In the genomic region with DNA sequence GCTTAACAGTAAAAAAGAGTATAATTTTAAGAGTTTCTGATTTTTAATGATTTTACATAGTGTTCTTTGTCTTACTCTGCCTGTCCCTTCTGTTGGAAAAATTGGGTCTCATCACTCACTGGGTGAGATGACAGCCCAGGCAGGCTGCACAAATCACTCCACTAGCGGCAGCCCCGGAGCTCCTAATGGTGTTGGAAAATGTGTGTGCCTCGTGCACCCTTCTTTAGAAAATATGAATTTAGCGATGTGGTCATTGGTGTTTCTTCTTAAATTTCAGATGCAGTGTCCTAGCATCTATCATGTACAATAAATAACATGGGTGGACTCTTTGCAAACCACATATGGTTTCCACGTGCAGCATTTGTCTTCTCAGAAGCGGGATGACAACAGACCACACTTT, we compare ENCODE assay signal across 29 cellular contexts.
"Had no signal": no experiment of that assay in that cellular context is flagged by ENCODE, and none has a peak within 500 bp of the region (broad histone marks: within the 10 kb centered on the region; RNA-seq: fewer than 3 reads in every experiment).

No MANE protein-coding gene starts in this region.

- H3K27ac Mint-ChIP-seq: naive B cell; natural killer cell treated with Interleukin-12 subunit alpha and Interleukin-12 subunit beta and Interleukin-15 and Interleukin-18, amount 100 ng/mL, for 72 hours; nephron progenitor cell; neural progenitor cell; stimulated activated effector memory CD8-positive, alpha-beta T cell treated with anti-CD3 and anti-CD28 coated beads, Interleukin-12 subunit alpha, Interleukin-12 subunit beta, amount 100 ng/mL, for 72 hours; stimulated activated naive B cell treated with anti-CD40 and anti-IgM and Interleukin-4, amounts not matched to agents 10 μg/mL and 1 μg/mL and 100 μg/mL, for 72 hours; stimulated activated naive CD8-positive, alpha-beta T cell treated with anti-CD3 and anti-CD28 coated beads, Interleukin-15, Interleukin-2, amounts not matched to agents 100 ng/mL and 50 ng/mL, for 24 hours; type B pancreatic cell had no signal

- FAIRE-seq: small intestine had no signal

- DNase-seq: naive B cell; naive thymus-derived CD8-positive, alpha-beta T cell; nephron progenitor cell; occipital lobe; ovary; retina; right lobe of liver; sigmoid colon; small intestine; stimulated activated CD4-positive, alpha-beta T cell treated with anti-CD3 and anti-CD28 coated beads, Interleukin-15, amount 100 ng/mL, for 24 hours; stimulated activated CD4-positive, alpha-beta T cell treated with anti-CD3 and anti-CD28 coated beads, Interleukin-2, amount 100 ng/mL, for 24 hours; stimulated activated CD4-positive, alpha-beta T cell treated with anti-CD3 and anti-CD28 coated beads, Interleukin-2, amount 100 ng/mL, for 48 hours; stimulated activated CD4-positive, alpha-beta T cell treated with anti-CD3 and anti-CD28 coated beads, Interleukin-4, amount 100 ng/mL, for 24 hours; stimulated activated naive B cell treated with anti-CD40 and anti-IgM and Interleukin-4, amounts not matched to agents 10 μg/mL and 1 μg/mL and 100 μg/mL, for 72 hours; stimulated activated naive CD4-positive, alpha-beta T cell treated with Interleukin-2 at 50 U/mL for 16 hours; stomach; thyroid gland; upper lobe of right lung; uterus had no signal

- H3K9me3 Mint-ChIP-seq: naive B cell; natural killer cell treated with Interleukin-12 subunit alpha and Interleukin-12 subunit beta and Interleukin-15 and Interleukin-18, amount 100 ng/mL, for 72 hours; stimulated activated effector memory CD8-positive, alpha-beta T cell treated with anti-CD3 and anti-CD28 coated beads, Interleukin-12 subunit alpha, Interleukin-12 subunit beta, amount 100 ng/mL, for 72 hours; stimulated activated naive CD8-positive, alpha-beta T cell treated with anti-CD3 and anti-CD28 coated beads, Interleukin-15, Interleukin-2, amounts not matched to agents 100 ng/mL and 50 ng/mL, for 24 hours had no signal

- H3K27me3 ChIP-seq: neural progenitor cell, ovary, right atrium auricular region, right lobe of liver, sigmoid colon, stomach, thyroid gland, tibial nerve, upper lobe of right lung, uterus had no signal

- H3K27me3 Mint-ChIP-seq: stimulated activated naive CD8-positive, alpha-beta T cell treated with anti-CD3 and anti-CD28 coated beads, Interleukin-15, Interleukin-2, amounts not matched to agents 100 ng/mL and 50 ng/mL, for 24 hours; type B pancreatic cell had no signal

- H3K36me3 Mint-ChIP-seq: naive B cell; naive thymus-derived CD8-positive, alpha-beta T cell; natural killer cell treated with Interleukin-12 subunit alpha and Interleukin-12 subunit beta and Interleukin-15 and Interleukin-18, amount 100 ng/mL, for 72 hours; neural progenitor cell; stimulated activated effector memory CD8-positive, alpha-beta T cell treated with anti-CD3 and anti-CD28 coated beads, Interleukin-12 subunit alpha, Interleukin-12 subunit beta, amount 100 ng/mL, for 72 hours; stimulated activated naive B cell treated with anti-CD40 and anti-IgM and Interleukin-4, amounts not matched to agents 10 μg/mL and 1 μg/mL and 100 μg/mL, for 72 hours had no signal

- H3K9ac ChIP-seq: neural progenitor cell, parathyroid adenoma had no signal

- H3K4me2 ChIP-seq: neural progenitor cell had no signal

- H3K27ac ChIP-seq: neural progenitor cell, ovary, parathyroid adenoma, prostate gland, right atrium auricular region, right lobe of liver, sigmoid colon, stomach, thoracic aorta, thyroid gland, tibial nerve, upper lobe of right lung, uterus had no signal

- H3K79me2 ChIP-seq: parathyroid adenoma had no signal

- H3K4me3 Mint-ChIP-seq: naive thymus-derived CD8-positive, alpha-beta T cell; natural killer cell treated with Interleukin-12 subunit alpha and Interleukin-12 subunit beta and Interleukin-15 and Interleukin-18, amount 100 ng/mL, for 72 hours; nephron progenitor cell; neural progenitor cell; stimulated activated effector memory CD8-positive, alpha-beta T cell treated with anti-CD3 and anti-CD28 coated beads, Interleukin-12 subunit alpha, Interleukin-12 subunit beta, amount 100 ng/mL, for 72 hours; stimulated activated naive B cell treated with anti-CD40 and anti-IgM and Interleukin-4, amounts not matched to agents 10 μg/mL and 1 μg/mL and 100 μg/mL, for 72 hours; stimulated activated naive CD8-positive, alpha-beta T cell treated with anti-CD3 and anti-CD28 coated beads, Interleukin-15, Interleukin-2, amounts not matched to agents 100 ng/mL and 50 ng/mL, for 24 hours; type B pancreatic cell had no signal

- H3K36me3 ChIP-seq: neural progenitor cell, ovary, prostate gland, right atrium auricular region, right lobe of liver, sigmoid colon, stomach, thoracic aorta, thyroid gland, tibial nerve, upper lobe of right lung, uterus had no signal

- H2AFZ ChIP-seq: neural progenitor cell, parathyroid adenoma had no signal

- H3K4me1 Mint-ChIP-seq: naive B cell; naive thymus-derived CD8-positive, alpha-beta T cell; stimulated activated effector memory CD8-positive, alpha-beta T cell treated with anti-CD3 and anti-CD28 coated beads, Interleukin-12 subunit alpha, Interleukin-12 subunit beta, amount 100 ng/mL, for 72 hours; stimulated activated naive B cell treated with anti-CD40 and anti-IgM and Interleukin-4, amounts not matched to agents 10 μg/mL and 1 μg/mL and 100 μg/mL, for 72 hours had no signal

- H3K9me3 ChIP-seq: ovary, prostate gland, right lobe of liver, sigmoid colon, thoracic aorta, thyroid gland, tibial nerve, upper lobe of right lung, uterus had no signal

- H3K4me3 ChIP-seq: neural progenitor cell, ovary, prostate gland, right atrium auricular region, right lobe of liver, sigmoid colon, stomach, thoracic aorta, thyroid gland, tibial nerve, upper lobe of right lung, uterus had no signal
